In the genomic region with DNA sequence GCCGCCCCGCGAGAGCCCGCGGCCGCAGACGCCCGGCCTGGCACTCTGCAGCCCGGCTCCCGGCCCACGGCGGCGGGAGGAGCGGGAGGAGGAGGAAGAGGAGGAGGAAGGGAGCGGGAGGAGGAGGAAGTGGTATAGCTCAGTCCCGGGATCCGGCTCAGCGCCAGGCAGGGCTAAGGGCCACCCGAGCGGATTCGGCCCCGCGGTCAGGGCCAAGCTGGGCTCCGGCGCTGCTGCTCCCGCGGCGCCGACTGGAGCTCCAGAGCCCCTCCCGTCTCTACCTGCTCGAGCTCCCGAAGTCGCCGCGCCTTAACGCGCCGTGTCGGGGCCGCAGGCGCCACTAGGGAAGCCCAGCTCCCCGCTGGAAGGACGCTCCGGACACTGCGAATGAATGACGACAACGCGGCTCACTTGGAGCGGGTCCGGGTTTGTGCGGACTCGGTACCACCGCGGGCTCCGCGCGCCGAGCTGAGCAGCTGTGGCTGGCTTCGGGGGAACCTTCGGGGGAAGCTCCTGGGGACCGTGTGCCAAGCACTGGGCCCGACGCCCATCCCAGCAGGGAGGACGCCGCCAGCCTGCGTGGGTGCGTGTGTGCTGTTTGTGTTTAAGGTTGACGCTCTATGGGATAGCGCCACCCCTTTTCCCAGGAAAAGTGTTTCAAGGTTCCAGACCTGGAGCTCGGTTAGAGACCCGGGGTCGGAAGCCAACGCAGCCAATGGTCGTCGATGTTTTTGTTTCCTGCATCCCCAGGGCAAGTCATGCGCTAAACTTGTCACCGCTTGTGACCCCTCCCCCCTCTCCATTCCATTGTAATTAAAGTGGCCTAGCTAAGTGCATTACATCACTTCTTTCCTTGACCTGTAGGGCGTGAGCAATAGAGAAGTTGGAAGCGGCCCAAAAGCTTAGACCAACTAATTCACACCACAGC, we compare ENCODE assay signal across 1 cellular context.
TF ChIP-seq lines count a peak whose summit lies in the region.

A gene (minus strand): TSS at position 94 of the 928 bp plus-strand sequence. CDS start 340 bp downstream, outside the sequence.

TF ChIP-seq in HepG2, 621 proteins besides CTCF, POLR2A, EP300 and RAD21 (continued from another document and continues in another):
- TF ChIP-seq ZNF292 (CRISPR knock-in tag; IDR thresholded peaks at IDR 0.05; ENCODE audit: borderline replicate concordance, low read depth): peak; percentile 82
- TF ChIP-seq KDM6A (CRISPR knock-in tag; IDR thresholded peaks at IDR 0.05; ENCODE audit: low read depth): no peak
- TF ChIP-seq ZNF335 (CRISPR knock-in tag; IDR thresholded peaks at IDR 0.05): 0 out of 2 replicates have a peak, but pooled peaks have one; percentile 19
- TF ChIP-seq, protein P1, sequence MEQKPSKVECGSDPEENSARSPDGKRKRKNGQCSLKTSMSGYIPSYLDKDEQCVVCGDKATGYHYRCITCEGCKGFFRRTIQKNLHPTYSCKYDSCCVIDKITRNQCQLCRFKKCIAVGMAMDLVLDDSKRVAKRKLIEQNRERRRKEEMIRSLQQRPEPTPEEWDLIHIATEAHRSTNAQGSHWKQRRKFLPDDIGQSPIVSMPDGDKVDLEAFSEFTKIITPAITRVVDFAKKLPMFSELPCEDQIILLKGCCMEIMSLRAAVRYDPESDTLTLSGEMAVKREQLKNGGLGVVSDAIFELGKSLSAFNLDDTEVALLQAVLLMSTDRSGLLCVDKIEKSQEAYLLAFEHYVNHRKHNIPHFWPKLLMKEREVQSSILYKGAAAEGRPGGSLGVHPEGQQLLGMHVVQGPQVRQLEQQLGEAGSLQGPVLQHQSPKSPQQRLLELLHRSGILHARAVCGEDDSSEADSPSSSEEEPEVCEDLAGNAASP (CRISPR knock-in tag; IDR thresholded peaks at IDR 0.05; ENCODE audit: borderline replicate concordance): peak; percentile 15; the same call in 1 of the 2 replicates
- TF ChIP-seq, protein P2, sequence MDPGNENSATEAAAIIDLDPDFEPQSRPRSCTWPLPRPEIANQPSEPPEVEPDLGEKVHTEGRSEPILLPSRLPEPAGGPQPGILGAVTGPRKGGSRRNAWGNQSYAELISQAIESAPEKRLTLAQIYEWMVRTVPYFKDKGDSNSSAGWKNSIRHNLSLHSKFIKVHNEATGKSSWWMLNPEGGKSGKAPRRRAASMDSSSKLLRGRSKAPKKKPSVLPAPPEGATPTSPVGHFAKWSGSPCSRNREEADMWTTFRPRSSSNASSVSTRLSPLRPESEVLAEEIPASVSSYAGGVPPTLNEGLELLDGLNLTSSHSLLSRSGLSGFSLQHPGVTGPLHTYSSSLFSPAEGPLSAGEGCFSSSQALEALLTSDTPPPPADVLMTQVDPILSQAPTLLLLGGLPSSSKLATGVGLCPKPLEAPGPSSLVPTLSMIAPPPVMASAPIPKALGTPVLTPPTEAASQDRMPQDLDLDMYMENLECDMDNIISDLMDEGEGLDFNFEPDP (CRISPR knock-in tag; conservative IDR thresholded peaks at IDR 0.05): no peak
- TF ChIP-seq, protein P3, sequence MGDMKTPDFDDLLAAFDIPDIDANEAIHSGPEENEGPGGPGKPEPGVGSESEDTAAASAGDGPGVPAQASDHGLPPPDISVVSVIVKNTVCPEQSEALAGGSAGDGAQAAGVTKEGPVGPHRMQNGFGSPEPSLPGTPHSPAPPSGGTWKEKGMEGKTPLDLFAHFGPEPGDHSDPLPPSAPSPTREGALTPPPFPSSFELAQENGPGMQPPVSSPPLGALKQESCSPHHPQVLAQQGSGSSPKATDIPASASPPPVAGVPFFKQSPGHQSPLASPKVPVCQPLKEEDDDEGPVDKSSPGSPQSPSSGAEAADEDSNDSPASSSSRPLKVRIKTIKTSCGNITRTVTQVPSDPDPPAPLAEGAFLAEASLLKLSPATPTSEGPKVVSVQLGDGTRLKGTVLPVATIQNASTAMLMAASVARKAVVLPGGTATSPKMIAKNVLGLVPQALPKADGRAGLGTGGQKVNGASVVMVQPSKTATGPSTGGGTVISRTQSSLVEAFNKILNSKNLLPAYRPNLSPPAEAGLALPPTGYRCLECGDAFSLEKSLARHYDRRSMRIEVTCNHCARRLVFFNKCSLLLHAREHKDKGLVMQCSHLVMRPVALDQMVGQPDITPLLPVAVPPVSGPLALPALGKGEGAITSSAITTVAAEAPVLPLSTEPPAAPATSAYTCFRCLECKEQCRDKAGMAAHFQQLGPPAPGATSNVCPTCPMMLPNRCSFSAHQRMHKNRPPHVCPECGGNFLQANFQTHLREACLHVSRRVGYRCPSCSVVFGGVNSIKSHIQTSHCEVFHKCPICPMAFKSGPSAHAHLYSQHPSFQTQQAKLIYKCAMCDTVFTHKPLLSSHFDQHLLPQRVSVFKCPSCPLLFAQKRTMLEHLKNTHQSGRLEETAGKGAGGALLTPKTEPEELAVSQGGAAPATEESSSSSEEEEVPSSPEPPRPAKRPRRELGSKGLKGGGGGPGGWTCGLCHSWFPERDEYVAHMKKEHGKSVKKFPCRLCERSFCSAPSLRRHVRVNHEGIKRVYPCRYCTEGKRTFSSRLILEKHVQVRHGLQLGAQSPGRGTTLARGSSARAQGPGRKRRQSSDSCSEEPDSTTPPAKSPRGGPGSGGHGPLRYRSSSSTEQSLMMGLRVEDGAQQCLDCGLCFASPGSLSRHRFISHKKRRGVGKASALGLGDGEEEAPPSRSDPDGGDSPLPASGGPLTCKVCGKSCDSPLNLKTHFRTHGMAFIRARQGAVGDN (CRISPR knock-in tag; IDR thresholded peaks at IDR 0.05): peak; percentile 92
- no peak for TF ChIP-seq DR1 (CRISPR knock-in tag; IDR thresholded peaks at IDR 0.05)
- TF ChIP-seq, protein P4, sequence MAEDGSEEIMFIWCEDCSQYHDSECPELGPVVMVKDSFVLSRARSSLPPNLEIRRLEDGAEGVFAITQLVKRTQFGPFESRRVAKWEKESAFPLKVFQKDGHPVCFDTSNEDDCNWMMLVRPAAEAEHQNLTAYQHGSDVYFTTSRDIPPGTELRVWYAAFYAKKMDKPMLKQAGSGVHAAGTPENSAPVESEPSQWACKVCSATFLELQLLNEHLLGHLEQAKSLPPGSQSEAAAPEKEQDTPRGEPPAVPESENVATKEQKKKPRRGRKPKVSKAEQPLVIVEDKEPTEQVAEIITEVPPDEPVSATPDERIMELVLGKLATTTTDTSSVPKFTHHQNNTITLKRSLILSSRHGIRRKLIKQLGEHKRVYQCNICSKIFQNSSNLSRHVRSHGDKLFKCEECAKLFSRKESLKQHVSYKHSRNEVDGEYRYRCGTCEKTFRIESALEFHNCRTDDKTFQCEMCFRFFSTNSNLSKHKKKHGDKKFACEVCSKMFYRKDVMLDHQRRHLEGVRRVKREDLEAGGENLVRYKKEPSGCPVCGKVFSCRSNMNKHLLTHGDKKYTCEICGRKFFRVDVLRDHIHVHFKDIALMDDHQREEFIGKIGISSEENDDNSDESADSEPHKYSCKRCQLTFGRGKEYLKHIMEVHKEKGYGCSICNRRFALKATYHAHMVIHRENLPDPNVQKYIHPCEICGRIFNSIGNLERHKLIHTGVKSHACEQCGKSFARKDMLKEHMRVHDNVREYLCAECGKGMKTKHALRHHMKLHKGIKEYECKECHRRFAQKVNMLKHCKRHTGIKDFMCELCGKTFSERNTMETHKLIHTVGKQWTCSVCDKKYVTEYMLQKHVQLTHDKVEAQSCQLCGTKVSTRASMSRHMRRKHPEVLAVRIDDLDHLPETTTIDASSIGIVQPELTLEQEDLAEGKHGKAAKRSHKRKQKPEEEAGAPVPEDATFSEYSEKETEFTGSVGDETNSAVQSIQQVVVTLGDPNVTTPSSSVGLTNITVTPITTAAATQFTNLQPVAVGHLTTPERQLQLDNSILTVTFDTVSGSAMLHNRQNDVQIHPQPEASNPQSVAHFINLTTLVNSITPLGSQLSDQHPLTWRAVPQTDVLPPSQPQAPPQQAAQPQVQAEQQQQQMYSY (CRISPR knock-in tag; IDR thresholded peaks at IDR 0.05): peak; percentile 29; the same call in 1 of the 2 replicates
- TF ChIP-seq ZNF549 (CRISPR knock-in tag; IDR thresholded peaks at IDR 0.05): no peak
- TF ChIP-seq ZIK1 (CRISPR knock-in tag; IDR thresholded peaks at IDR 0.05; ENCODE audit: borderline replicate concordance, low read depth): no peak
- TF ChIP-seq KDM1A (CRISPR knock-in tag; IDR thresholded peaks at IDR 0.05): no peak
- TF ChIP-seq RBM22 (optimal IDR thresholded peaks at IDR 0.05; ENCODE audit: low read length): no peak
- 0 out of 2 replicates have a peak, but pooled peaks have one; percentile 37 for TF ChIP-seq HNF4A (CRISPR knock-in tag; IDR thresholded peaks at IDR 0.05)
- TF ChIP-seq, protein P5, sequence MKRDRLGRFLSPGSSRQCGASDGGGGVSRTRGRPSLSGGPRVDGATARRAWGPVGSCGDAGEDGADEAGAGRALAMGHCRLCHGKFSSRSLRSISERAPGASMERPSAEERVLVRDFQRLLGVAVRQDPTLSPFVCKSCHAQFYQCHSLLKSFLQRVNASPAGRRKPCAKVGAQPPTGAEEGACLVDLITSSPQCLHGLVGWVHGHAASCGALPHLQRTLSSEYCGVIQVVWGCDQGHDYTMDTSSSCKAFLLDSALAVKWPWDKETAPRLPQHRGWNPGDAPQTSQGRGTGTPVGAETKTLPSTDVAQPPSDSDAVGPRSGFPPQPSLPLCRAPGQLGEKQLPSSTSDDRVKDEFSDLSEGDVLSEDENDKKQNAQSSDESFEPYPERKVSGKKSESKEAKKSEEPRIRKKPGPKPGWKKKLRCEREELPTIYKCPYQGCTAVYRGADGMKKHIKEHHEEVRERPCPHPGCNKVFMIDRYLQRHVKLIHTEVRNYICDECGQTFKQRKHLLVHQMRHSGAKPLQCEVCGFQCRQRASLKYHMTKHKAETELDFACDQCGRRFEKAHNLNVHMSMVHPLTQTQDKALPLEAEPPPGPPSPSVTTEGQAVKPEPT (CRISPR knock-in tag; IDR thresholded peaks at IDR 0.05; ENCODE audit: low read depth): peak; percentile 65; the same call in 1 of the 2 replicates
- TF ChIP-seq, protein P6, sequence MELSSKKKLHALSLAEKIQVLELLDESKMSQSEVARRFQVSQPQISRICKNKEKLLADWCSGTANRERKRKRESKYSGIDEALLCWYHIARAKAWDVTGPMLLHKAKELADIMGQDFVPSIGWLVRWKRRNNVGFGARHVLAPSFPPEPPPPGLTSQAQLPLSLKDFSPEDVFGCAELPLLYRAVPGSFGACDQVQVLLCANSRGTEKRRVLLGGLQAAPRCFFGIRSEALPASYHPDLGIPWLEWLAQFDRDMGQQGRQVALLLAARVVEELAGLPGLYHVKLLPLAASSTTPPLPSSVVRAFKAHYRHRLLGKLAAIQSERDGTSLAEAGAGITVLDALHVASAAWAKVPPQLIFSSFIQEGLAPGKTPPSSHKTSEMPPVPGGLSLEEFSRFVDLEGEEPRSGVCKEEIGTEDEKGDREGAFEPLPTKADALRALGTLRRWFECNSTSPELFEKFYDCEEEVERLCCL (CRISPR knock-in tag; IDR thresholded peaks at IDR 0.05; ENCODE audit: borderline replicate concordance): no peak
- TF ChIP-seq ZBTB20 (CRISPR knock-in tag; IDR thresholded peaks at IDR 0.05; ENCODE audit: borderline replicate concordance, low read depth): peak; percentile 43; the same call in 1 of the 2 replicates
- TF ChIP-seq PHF20 (CRISPR knock-in tag; IDR thresholded peaks at IDR 0.05): 0 out of 2 replicates have a peak, but pooled peaks have one; percentile 23
- no peak for TF ChIP-seq BHLHE40 (IDR thresholded peaks at IDR 0.05; ENCODE audit: low read length)
- TF ChIP-seq KAT2B (IDR thresholded peaks at IDR 0.05; ENCODE audit: borderline replicate concordance, low read depth, low read length): no peak
- peak; percentile 28; the same call in 1 of the 2 replicates for TF ChIP-seq YEATS2 (CRISPR knock-in tag; IDR thresholded peaks at IDR 0.05; ENCODE audit: borderline replicate concordance)
- TF ChIP-seq ZNF30 (CRISPR knock-in tag; IDR thresholded peaks at IDR 0.05): no peak
- TF ChIP-seq ZNF550 (CRISPR knock-in tag; IDR thresholded peaks at IDR 0.05; ENCODE audit: borderline replicate concordance): peak; percentile 65; the same call in 1 of the 2 replicates
- TF ChIP-seq CEBPB (IDR thresholded peaks at IDR 0.05; ENCODE audit: borderline replicate concordance, low read depth, low read length): peak; percentile 61; the same call in 1 of the 2 replicates
- TF ChIP-seq SRSF9 (IDR thresholded peaks at IDR 0.05; ENCODE audit: borderline replicate concordance, insufficient read depth, low read depth, low read length, poor library complexity, severe bottlenecking): no peak
- TF ChIP-seq ZNF24 (IDR thresholded peaks at IDR 0.05): no peak
- TF ChIP-seq ZNF33A (CRISPR knock-in tag; IDR thresholded peaks at IDR 0.05; ENCODE audit: borderline replicate concordance): no peak
- TF ChIP-seq HNRNPH1 (optimal IDR thresholded peaks at IDR 0.05; ENCODE audit: low read depth, low read length): no peak
